ENCODE assay signal across 2 cellular contexts in the genomic region with DNA sequence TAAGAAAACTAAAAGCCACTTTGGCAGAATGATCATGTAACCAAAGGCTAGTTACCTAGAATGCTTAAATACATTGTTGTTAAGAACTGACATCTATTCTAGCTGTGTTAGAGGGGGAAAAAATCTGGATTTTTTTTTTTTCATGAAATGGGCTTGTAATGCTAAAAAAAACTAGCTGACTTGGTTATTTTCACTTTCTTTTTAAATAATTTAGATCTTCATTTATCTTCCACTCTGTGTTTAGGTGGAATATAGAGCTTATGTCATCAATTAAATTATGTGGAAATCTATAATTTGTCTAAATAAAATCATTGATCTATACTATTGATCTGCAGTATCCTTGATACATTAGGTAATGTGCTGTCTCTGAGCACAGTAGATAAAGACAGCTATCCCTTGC.
TF ChIP-seq lines count a peak whose summit lies in the region.

No MANE protein-coding gene starts in this region.

TF ChIP-seq in SK-N-SH, 30 proteins besides CTCF, POLR2A, EP300 and RAD21 (continued from another document):
- TF ChIP-seq SMC3 (IDR thresholded peaks at IDR 0.05; ENCODE audit: low read depth, low read length) (no peak), SIN3A (IDR thresholded peaks at IDR 0.05; ENCODE audit: borderline replicate concordance, low read depth, low read length) (no peak), FOSL2 (IDR thresholded peaks at IDR 0.05; ENCODE audit: borderline replicate concordance, low read depth) (no peak), RCOR1 (IDR thresholded peaks at IDR 0.05; ENCODE audit: low read length) (no peak), TAF1 (IDR thresholded peaks at IDR 0.05; ENCODE audit: borderline replicate concordance, low read depth, low read length) (no peak)
- TF ChIP-seq, protein P1, sequence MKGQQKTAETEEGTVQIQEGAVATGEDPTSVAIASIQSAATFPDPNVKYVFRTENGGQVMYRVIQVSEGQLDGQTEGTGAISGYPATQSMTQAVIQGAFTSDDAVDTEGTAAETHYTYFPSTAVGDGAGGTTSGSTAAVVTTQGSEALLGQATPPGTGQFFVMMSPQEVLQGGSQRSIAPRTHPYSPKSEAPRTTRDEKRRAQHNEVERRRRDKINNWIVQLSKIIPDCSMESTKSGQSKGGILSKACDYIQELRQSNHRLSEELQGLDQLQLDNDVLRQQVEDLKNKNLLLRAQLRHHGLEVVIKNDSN (IDR thresholded peaks at IDR 0.05; ENCODE audit: borderline replicate concordance, low read depth): no peak
- TF ChIP-seq, protein P2, sequence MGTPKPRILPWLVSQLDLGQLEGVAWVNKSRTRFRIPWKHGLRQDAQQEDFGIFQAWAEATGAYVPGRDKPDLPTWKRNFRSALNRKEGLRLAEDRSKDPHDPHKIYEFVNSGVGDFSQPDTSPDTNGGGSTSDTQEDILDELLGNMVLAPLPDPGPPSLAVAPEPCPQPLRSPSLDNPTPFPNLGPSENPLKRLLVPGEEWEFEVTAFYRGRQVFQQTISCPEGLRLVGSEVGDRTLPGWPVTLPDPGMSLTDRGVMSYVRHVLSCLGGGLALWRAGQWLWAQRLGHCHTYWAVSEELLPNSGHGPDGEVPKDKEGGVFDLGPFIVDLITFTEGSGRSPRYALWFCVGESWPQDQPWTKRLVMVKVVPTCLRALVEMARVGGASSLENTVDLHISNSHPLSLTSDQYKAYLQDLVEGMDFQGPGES (IDR thresholded peaks at IDR 0.05; ENCODE audit: low read depth, low read length): no peak
- TF ChIP-seq, protein P3, sequence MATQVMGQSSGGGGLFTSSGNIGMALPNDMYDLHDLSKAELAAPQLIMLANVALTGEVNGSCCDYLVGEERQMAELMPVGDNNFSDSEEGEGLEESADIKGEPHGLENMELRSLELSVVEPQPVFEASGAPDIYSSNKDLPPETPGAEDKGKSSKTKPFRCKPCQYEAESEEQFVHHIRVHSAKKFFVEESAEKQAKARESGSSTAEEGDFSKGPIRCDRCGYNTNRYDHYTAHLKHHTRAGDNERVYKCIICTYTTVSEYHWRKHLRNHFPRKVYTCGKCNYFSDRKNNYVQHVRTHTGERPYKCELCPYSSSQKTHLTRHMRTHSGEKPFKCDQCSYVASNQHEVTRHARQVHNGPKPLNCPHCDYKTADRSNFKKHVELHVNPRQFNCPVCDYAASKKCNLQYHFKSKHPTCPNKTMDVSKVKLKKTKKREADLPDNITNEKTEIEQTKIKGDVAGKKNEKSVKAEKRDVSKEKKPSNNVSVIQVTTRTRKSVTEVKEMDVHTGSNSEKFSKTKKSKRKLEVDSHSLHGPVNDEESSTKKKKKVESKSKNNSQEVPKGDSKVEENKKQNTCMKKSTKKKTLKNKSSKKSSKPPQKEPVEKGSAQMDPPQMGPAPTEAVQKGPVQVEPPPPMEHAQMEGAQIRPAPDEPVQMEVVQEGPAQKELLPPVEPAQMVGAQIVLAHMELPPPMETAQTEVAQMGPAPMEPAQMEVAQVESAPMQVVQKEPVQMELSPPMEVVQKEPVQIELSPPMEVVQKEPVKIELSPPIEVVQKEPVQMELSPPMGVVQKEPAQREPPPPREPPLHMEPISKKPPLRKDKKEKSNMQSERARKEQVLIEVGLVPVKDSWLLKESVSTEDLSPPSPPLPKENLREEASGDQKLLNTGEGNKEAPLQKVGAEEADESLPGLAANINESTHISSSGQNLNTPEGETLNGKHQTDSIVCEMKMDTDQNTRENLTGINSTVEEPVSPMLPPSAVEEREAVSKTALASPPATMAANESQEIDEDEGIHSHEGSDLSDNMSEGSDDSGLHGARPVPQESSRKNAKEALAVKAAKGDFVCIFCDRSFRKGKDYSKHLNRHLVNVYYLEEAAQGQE (IDR thresholded peaks at IDR 0.05; ENCODE audit: low read depth, low read length): no peak
- TF ChIP-seq, protein P4, sequence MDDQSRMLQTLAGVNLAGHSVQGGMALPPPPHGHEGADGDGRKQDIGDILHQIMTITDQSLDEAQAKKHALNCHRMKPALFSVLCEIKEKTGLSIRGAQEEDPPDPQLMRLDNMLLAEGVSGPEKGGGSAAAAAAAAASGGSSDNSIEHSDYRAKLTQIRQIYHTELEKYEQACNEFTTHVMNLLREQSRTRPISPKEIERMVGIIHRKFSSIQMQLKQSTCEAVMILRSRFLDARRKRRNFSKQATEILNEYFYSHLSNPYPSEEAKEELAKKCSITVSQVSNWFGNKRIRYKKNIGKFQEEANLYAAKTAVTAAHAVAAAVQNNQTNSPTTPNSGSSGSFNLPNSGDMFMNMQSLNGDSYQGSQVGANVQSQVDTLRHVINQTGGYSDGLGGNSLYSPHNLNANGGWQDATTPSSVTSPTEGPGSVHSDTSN (IDR thresholded peaks at IDR 0.05): no peak

TF ChIP-seq in SK-N-SH treated with all-trans-retinoic acid at 6 μM for 48 hours, 23 proteins besides CTCF, POLR2A, EP300 and RAD21 (continued from another document):
- TF ChIP-seq, protein P5, sequence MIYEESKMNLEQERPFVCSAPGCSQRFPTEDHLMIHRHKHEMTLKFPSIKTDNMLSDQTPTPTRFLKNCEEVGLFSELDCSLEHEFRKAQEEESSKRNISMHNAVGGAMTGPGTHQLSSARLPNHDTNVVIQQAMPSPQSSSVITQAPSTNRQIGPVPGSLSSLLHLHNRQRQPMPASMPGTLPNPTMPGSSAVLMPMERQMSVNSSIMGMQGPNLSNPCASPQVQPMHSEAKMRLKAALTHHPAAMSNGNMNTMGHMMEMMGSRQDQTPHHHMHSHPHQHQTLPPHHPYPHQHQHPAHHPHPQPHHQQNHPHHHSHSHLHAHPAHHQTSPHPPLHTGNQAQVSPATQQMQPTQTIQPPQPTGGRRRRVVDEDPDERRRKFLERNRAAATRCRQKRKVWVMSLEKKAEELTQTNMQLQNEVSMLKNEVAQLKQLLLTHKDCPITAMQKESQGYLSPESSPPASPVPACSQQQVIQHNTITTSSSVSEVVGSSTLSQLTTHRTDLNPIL (CRISPR knock-in tag; IDR thresholded peaks at IDR 0.05; ENCODE audit: low read depth): no peak
- TF ChIP-seq PPARA (CRISPR knock-in tag; IDR thresholded peaks at IDR 0.05; ENCODE audit: borderline replicate concordance): no peak
- TF ChIP-seq, protein P6, sequence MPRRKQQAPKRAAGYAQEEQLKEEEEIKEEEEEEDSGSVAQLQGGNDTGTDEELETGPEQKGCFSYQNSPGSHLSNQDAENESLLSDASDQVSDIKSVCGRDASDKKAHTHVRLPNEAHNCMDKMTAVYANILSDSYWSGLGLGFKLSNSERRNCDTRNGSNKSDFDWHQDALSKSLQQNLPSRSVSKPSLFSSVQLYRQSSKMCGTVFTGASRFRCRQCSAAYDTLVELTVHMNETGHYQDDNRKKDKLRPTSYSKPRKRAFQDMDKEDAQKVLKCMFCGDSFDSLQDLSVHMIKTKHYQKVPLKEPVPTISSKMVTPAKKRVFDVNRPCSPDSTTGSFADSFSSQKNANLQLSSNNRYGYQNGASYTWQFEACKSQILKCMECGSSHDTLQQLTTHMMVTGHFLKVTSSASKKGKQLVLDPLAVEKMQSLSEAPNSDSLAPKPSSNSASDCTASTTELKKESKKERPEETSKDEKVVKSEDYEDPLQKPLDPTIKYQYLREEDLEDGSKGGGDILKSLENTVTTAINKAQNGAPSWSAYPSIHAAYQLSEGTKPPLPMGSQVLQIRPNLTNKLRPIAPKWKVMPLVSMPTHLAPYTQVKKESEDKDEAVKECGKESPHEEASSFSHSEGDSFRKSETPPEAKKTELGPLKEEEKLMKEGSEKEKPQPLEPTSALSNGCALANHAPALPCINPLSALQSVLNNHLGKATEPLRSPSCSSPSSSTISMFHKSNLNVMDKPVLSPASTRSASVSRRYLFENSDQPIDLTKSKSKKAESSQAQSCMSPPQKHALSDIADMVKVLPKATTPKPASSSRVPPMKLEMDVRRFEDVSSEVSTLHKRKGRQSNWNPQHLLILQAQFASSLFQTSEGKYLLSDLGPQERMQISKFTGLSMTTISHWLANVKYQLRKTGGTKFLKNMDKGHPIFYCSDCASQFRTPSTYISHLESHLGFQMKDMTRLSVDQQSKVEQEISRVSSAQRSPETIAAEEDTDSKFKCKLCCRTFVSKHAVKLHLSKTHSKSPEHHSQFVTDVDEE (CRISPR knock-in tag; IDR thresholded peaks at IDR 0.05): no peak
- TF ChIP-seq ZC3H10 (CRISPR knock-in tag; IDR thresholded peaks at IDR 0.05): no peak
- no peak for TF ChIP-seq ZNF70 (CRISPR knock-in tag; IDR thresholded peaks at IDR 0.05)
- TF ChIP-seq GLIS3 (CRISPR knock-in tag; IDR thresholded peaks at IDR 0.05): no peak
- TF ChIP-seq CSDC2 (CRISPR knock-in tag; IDR thresholded peaks at IDR 0.05): no peak
- TF ChIP-seq TCF4 (CRISPR knock-in tag; IDR thresholded peaks at IDR 0.05; ENCODE audit: borderline replicate concordance): no peak
- no peak for TF ChIP-seq TOX (CRISPR knock-in tag; IDR thresholded peaks at IDR 0.05; ENCODE audit: borderline replicate concordance)
- TF ChIP-seq, protein P7, sequence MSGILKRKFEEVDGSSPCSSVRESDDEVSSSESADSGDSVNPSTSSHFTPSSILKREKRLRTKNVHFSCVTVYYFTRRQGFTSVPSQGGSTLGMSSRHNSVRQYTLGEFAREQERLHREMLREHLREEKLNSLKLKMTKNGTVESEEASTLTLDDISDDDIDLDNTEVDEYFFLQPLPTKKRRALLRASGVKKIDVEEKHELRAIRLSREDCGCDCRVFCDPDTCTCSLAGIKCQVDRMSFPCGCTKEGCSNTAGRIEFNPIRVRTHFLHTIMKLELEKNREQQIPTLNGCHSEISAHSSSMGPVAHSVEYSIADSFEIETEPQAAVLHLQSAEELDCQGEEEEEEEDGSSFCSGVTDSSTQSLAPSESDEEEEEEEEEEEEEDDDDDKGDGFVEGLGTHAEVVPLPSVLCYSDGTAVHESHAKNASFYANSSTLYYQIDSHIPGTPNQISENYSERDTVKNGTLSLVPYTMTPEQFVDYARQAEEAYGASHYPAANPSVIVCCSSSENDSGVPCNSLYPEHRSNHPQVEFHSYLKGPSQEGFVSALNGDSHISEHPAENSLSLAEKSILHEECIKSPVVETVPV (CRISPR knock-in tag; IDR thresholded peaks at IDR 0.05): no peak
- TF ChIP-seq ZNF565 (CRISPR knock-in tag; conservative IDR thresholded peaks at IDR 0.05; ENCODE audit: low read depth): no peak
- TF ChIP-seq OSR1 (CRISPR knock-in tag; IDR thresholded peaks at IDR 0.05): no peak
